Comparison of ENCODE assay signal across 17 cellular contexts in genomic region chr2:128602038-128602698, GRCh38.
DNase-seq lines count a peak whose midpoint lies in the region; ATAC-seq and TF ChIP-seq lines count a peak whose summit lies in the region.
"Had no signal": no experiment of that assay in that cellular context is flagged by ENCODE, and none has a peak within 500 bp of the region (broad histone marks: within the 10 kb centered on the region; RNA-seq: fewer than 3 reads in every experiment).

No MANE protein-coding gene starts in this region.

- CTCF ChIA-PET in activated CD4-positive, alpha-beta T cell treated with anti-CD3 and anti-CD28 coated beads, Interleukin-2, amount 10 ng/mL, durations not matched to agents 7 days and 5 days (lab: Charles Lee), result no interaction called here
- CTCF ChIA-PET in PC-9 (lab: Charles Lee), result no interaction called here

- H2AFZ ChIP-seq in osteoblast (ENCODE audit: low read length) (no peak overlapping the region), PC-9 (no peak overlapping the region)

- H3K9me3 Mint-ChIP-seq in CD14-positive monocyte, result no peaks in the 10 kb centered on the region
- H3K9me3 Mint-ChIP-seq in activated CD4-positive, alpha-beta T cell treated with anti-CD3 and anti-CD28 coated beads, Interleukin-2, amount 10 ng/mL, durations not matched to agents 7 days and 5 days, result no peaks in the 10 kb centered on the region

- H3K27ac ChIP-seq in osteoblast (ENCODE audit: low read depth, low read length) (no peak overlapping the region), PC-9 (no peak overlapping the region)
- H3K27ac ChIP-seq: 22Rv1, C4-2B, SJCRH30 had no signal

- H3K27me3 ChIP-seq in osteoblast (ENCODE audit: insufficient read depth, low read length) (no peaks in the 10 kb centered on the region), PC-9 (ENCODE audit: insufficient read depth, low read depth) (no peaks in the 10 kb centered on the region)
- H3K27me3 ChIP-seq: SJCRH30 had no signal

- intact Hi-C loops in CD14-positive monocyte (cut with micrococcal nuclease), result no loop called here
- intact Hi-C loops in PC-9 (cut with micrococcal nuclease; ENCODE audit: unreplicated experiment), result no loop called here

- DNase-seq in activated CD4-positive, CD25-positive, alpha-beta regulatory T cell treated with anti-CD3 and anti-CD28 coated beads, Interleukin-2, amount 50 U/mL, for 72 hours, result peak; percentile 2
- DNase-seq in CD14-positive monocyte (ENCODE audit: low spot score), result peak; percentile 26
- peak; percentile 42 for DNase-seq in islet precursor cell
- peak; percentile 61 for DNase-seq in osteoblast (ENCODE audit: insufficient read length, low spot score, missing footprints)
- DNase-seq in activated CD4-positive, alpha-beta T cell treated with anti-CD3 and anti-CD28 coated beads, Interleukin-2, amount 10 ng/mL, durations not matched to agents 7 days and 5 days, result no peak
- no peak for DNase-seq in PC-9
- DNase-seq: COR-L47, DMS153, EL, IMR-90, NCI-H1930, NCI-H510A treated with DMSO at 0.1 percent for 48 hours had no signal

- no TSS peak for BruUV-seq in PC-9 (replicated peaks; lab: Mats Ljungman, UMichigan)

- TF ChIP-seq CTCF in CD14-positive monocyte (IDR thresholded peaks at IDR 0.05), result no peak
- no peak for TF ChIP-seq CTCF in osteoblast (IDR thresholded peaks at IDR 0.05; ENCODE audit: extremely low read depth, low read depth, low read length)
- no peak for TF ChIP-seq CTCF in PC-9 (conservative IDR thresholded peaks at IDR 0.05)

- H3K79me2 ChIP-seq in osteoblast (ENCODE audit: insufficient read depth, low read length), result no peaks in the 10 kb centered on the region
- no peaks in the 10 kb centered on the region for H3K79me2 ChIP-seq in PC-9 (ENCODE audit: low read depth)

- peaks cover 8% of the 10 kb centered on the region for H3K4me1 Mint-ChIP-seq in CD14-positive monocyte
- H3K4me1 Mint-ChIP-seq in activated CD4-positive, alpha-beta T cell treated with anti-CD3 and anti-CD28 coated beads, Interleukin-2, amount 10 ng/mL, durations not matched to agents 7 days and 5 days, result no peaks in the 10 kb centered on the region

- H4K20me1 ChIP-seq in osteoblast (ENCODE audit: insufficient read depth, low read length) (no peaks in the 10 kb centered on the region), PC-9 (ENCODE audit: insufficient read depth) (no peaks in the 10 kb centered on the region)

- POLR2A ChIA-PET in activated CD4-positive, alpha-beta T cell treated with anti-CD3 and anti-CD28 coated beads, Interleukin-2, amount 10 ng/mL, durations not matched to agents 7 days and 5 days (lab: Charles Lee), result no interaction called here
- POLR2A ChIA-PET in PC-9 (lab: Charles Lee; ENCODE audit: unreplicated experiment), result no interaction called here

- H3K36me3 ChIP-seq in osteoblast (ENCODE audit: insufficient read depth, low read length) (no peaks in the 10 kb centered on the region), PC-9 (ENCODE audit: low read depth) (no peaks in the 10 kb centered on the region)
- H3K36me3 ChIP-seq: SJCRH30 had no signal

- H3K4me1 ChIP-seq in osteoblast (ENCODE audit: insufficient read depth, low read length) (no peaks in the 10 kb centered on the region), PC-9 (replicated peaks; ENCODE audit: insufficient read depth) (no peaks in the 10 kb centered on the region)
- H3K4me1 ChIP-seq: SJCRH30 had no signal

- H3K4me2 ChIP-seq in osteoblast (ENCODE audit: insufficient read depth, low read length), result no peak overlapping the region
- no peak overlapping the region for H3K4me2 ChIP-seq in PC-9

- H3K9me3 ChIP-seq in osteoblast (ENCODE audit: low read depth, low read length), result no peaks in the 10 kb centered on the region
- H3K9me3 ChIP-seq in PC-9 (ENCODE audit: insufficient read depth, low read depth), result no peaks in the 10 kb centered on the region
- H3K9me3 ChIP-seq: SJCRH30 had no signal

- no peaks in the 10 kb centered on the region for H3F3A ChIP-seq in PC-9 (ENCODE audit: insufficient read depth, low read depth)

- H3K4me3 ChIP-seq in osteoblast (ENCODE audit: insufficient read depth, low read length), result no peak overlapping the region
- no peak overlapping the region for H3K4me3 ChIP-seq in PC-9
- H3K4me3 ChIP-seq: SJCRH30 had no signal

- peaks cover 0 to 1% (median 1%) of the 10 kb centered on the region in 3 donors for H3K27me3 Mint-ChIP-seq in CD14-positive monocyte (ENCODE audit: low read depth in 3 of 3)
- H3K27me3 Mint-ChIP-seq in activated CD4-positive, alpha-beta T cell treated with anti-CD3 and anti-CD28 coated beads, Interleukin-2, amount 10 ng/mL, durations not matched to agents 7 days and 5 days, result no peaks in the 10 kb centered on the region

- no peaks in the 10 kb centered on the region for H3K36me3 Mint-ChIP-seq in CD14-positive monocyte
- no peaks in the 10 kb centered on the region for H3K36me3 Mint-ChIP-seq in activated CD4-positive, alpha-beta T cell treated with anti-CD3 and anti-CD28 coated beads, Interleukin-2, amount 10 ng/mL, durations not matched to agents 7 days and 5 days (ENCODE audit: low read depth)

- no peak for ATAC-seq in activated CD4-positive, CD25-positive, alpha-beta regulatory T cell treated with anti-CD3 and anti-CD28 coated beads, Interleukin-2, amount 50 U/mL, for 24 hours
- no peak for ATAC-seq in HG02870 (IDR thresholded peaks at IDR 0.05; ENCODE audit: unreplicated experiment)

- H3K4me3 Mint-ChIP-seq in CD14-positive monocyte, result no peak overlapping the region
- no peak overlapping the region for H3K4me3 Mint-ChIP-seq in activated CD4-positive, alpha-beta T cell treated with anti-CD3 and anti-CD28 coated beads, Interleukin-2, amount 10 ng/mL, durations not matched to agents 7 days and 5 days

- no peak overlapping the region for H3K27ac Mint-ChIP-seq in CD14-positive monocyte
- no peak overlapping the region for H3K27ac Mint-ChIP-seq in activated CD4-positive, alpha-beta T cell treated with anti-CD3 and anti-CD28 coated beads, Interleukin-2, amount 10 ng/mL, durations not matched to agents 7 days and 5 days

- H3K9me2 ChIP-seq in PC-9 (ENCODE audit: insufficient read depth), result no peaks in the 10 kb centered on the region

Comparison
In these comparisons a context has a peak if more than half of its experiments do, and no peak if none do; other contexts are left out.
1. DNase-seq: peak in activated CD4-positive, CD25-positive, alpha-beta regulatory T cell treated with anti-CD3 and anti-CD28 coated beads, Interleukin-2, amount 50 U/mL, for 72 hours (single experiment), CD14-positive monocyte (single experiment), islet precursor cell (single experiment) and osteoblast (single experiment); none in activated CD4-positive, alpha-beta T cell treated with anti-CD3 and anti-CD28 coated beads, Interleukin-2, amount 10 ng/mL, durations not matched to agents 7 days and 5 days (single experiment) and PC-9 (0 of 2).